Comparison of ENCODE assay signal across 1 cellular context in the genomic region with DNA sequence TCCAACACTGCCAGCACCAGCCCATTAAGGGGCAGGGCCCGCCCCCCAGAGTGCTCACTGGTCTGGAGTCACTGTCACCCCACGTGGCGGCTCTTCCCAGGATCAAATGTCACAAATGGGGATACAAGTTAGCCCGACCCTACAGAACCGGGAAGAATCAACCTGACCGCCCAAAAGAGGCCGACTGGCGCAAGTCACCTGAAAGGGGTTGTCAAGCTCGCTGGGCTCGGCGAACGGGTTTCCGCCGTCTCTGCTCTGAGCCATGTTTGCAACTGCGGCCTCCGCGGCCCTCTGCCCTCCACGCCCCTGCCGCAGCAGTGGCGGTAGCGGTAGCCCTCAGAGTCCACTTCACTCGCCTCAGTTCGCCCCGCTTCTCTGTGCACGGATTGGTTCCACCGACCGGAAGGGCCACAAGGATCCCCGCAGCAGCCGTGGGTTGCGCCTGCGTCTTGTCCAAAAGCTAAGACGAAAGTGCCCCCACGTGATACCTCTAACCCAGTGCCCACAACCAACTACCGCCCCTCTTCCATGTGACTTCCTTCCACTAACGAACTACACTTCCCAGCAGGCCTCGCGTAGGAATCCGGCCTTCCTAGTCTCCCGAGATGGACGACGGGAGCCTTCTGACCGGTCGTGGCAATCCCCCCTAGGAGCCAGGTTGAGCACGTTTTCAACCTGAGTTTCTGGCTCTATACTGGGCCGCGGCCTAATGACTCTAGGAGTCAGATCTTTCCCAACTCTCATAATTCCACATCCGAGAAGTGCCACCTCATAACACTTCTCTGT.
TF ChIP-seq lines count a peak whose summit lies in the region.

SCAMP3 (minus strand) TSS at position 473 of the 786 bp plus-strand sequence; CDS start at position 264, 209 bp downstream.

TF ChIP-seq in HepG2, 621 proteins besides CTCF, POLR2A, EP300 and RAD21 (continued from another document):
- TF ChIP-seq PHF20 (CRISPR knock-in tag; IDR thresholded peaks at IDR 0.05) (peak; percentile 82), ARID4A (CRISPR knock-in tag; IDR thresholded peaks at IDR 0.05; ENCODE audit: borderline replicate concordance) (peak; percentile 98), HMG20A (CRISPR knock-in tag; IDR thresholded peaks at IDR 0.05; ENCODE audit: borderline replicate concordance) (no peak), ZNF460 (CRISPR knock-in tag; IDR thresholded peaks at IDR 0.05; ENCODE audit: borderline replicate concordance) (no peak; the same call in 1 of the 2 replicates), ZEB1 (IDR thresholded peaks at IDR 0.05; ENCODE audit: insufficient replicate concordance, low read depth) (no peak), NCOA5 (CRISPR knock-in tag; IDR thresholded peaks at IDR 0.05) (no peak), ZNF225 (CRISPR knock-in tag; IDR thresholded peaks at IDR 0.05) (peak; percentile 73), SAFB2 (CRISPR knock-in tag; IDR thresholded peaks at IDR 0.05; ENCODE audit: borderline replicate concordance, low read depth) (peak; percentile 81; the same call in 1 of the 2 replicates), ZNF101 (CRISPR knock-in tag; IDR thresholded peaks at IDR 0.05; ENCODE audit: borderline replicate concordance, low read depth) (no peak), HOXA3 (CRISPR knock-in tag; IDR thresholded peaks at IDR 0.05) (peak; percentile 76), RBM22 (optimal IDR thresholded peaks at IDR 0.05; ENCODE audit: low read length) (peak; percentile 98), JUNB (CRISPR knock-in tag; IDR thresholded peaks at IDR 0.05; ENCODE audit: borderline replicate concordance) (no peak), PLRG1 (conservative IDR thresholded peaks at IDR 0.05) (no peak), FOXK1 (CRISPR knock-in tag; IDR thresholded peaks at IDR 0.05; ENCODE audit: borderline replicate concordance, low read depth) (peak; percentile 87; the same call in 1 of the 2 replicates), ZNF496 (CRISPR knock-in tag; IDR thresholded peaks at IDR 0.05; ENCODE audit: insufficient replicate concordance) (no peak), ZNF841 (CRISPR knock-in tag; IDR thresholded peaks at IDR 0.05; ENCODE audit: borderline replicate concordance) (no peak), POLR2AphosphoS2 (IDR thresholded peaks at IDR 0.05; ENCODE audit: low read depth, low read length) (no peak), ZNF44 (CRISPR knock-in tag; IDR thresholded peaks at IDR 0.05) (no peak)
